8 cellular contexts compared by ENCODE assay signal in genomic region chr11:64762277-64762915, GRCh38. TPM values are rescaled to one million over a fixed set of nuclear protein-coding genes. Genes with fewer than 3 reads are reported as not detected.
DNase-seq lines count a peak whose midpoint lies in the region; ATAC-seq, FAIRE-seq and TF ChIP-seq lines count a peak whose summit lies in the region.

No MANE protein-coding gene starts in this region.

- FAIRE-seq in A549 (lab: Jason Lieb, UNC): no peak

- H3K4me1 ChIP-seq in A549: peaks cover 5% of the 10 kb centered on the region; the same call in 1 of the 3 replicates
- H3K4me1 ChIP-seq in adrenal gland (replicated peaks in 1 of 2): peaks cover 27 to 66% of the 10 kb centered on the region in 2 donors

- H3K4me3 ChIP-seq in A549: no peak overlapping the region
- no peak overlapping the region for H3K4me3 ChIP-seq in adrenal gland

- H3K4me2 ChIP-seq in A549: no peak overlapping the region

- TF ChIP-seq RAD21 in A549 (conservative IDR thresholded peaks at IDR 0.05 in 1 of 2, IDR thresholded peaks at IDR 0.05 in 1 of 2): no peak

- TF ChIP-seq CTCF in A549 (IDR thresholded peaks at IDR 0.05) (no peak), GM20000 (IDR thresholded peaks at IDR 0.05; ENCODE audit: extremely low read depth, missing control alignments) (no peak), adrenal gland (IDR thresholded peaks at IDR 0.05) (no peak)

- ATAC-seq in A549: peak in 1 of 2 experiments; percentile 2; a peak in 1 of 6 replicates
- no peak for ATAC-seq in GM18909 (IDR thresholded peaks at IDR 0.05; ENCODE audit: poor library complexity, unreplicated experiment)
- ATAC-seq in HG02852 (IDR thresholded peaks at IDR 0.05; ENCODE audit: unreplicated experiment): no peak

- no peak for TF ChIP-seq EP300 in A549 (IDR thresholded peaks at IDR 0.05)

- TF ChIP-seq POLR2A in A549 (IDR thresholded peaks at IDR 0.05; ENCODE audit: low read length) (no peak), adrenal gland (IDR thresholded peaks at IDR 0.05) (no peak)

- H3K27ac ChIP-seq in A549 (no peak overlapping the region), adrenal gland (peak overlapping the region; percentile 14 to 87 (median 66))

- DNase-seq in A549 (ENCODE audit: low read depth in 1 of 2, low spot score in 1 of 2): no peak
- DNase-seq in GM20000 (ENCODE audit: low spot score): peak; percentile 30
- DNase-seq in adrenal gland: peak in 1 of 7 donors; percentile 33
- DNase-seq in mesenteric fat pad (ENCODE audit: low spot score): peak; percentile 68
- no peak for DNase-seq in SHP77 (lab: John Stamatoyannopoulos, UW)
- no peak for DNase-seq in SW 1271 (lab: John Stamatoyannopoulos, UW)

- H3K36me3 ChIP-seq in adrenal gland (replicated peaks in 1 of 2): peaks cover 0 to 46% of the 10 kb centered on the region in 2 donors

- POLR2A ChIA-PET in A549 (lab: Yijun Ruan, JAX): interaction anchor here (4.5 kb wide), 1 partner anchor 16 kb away, joined by 32 read pairs; the partner anchor contains the start of gene SF1

- H3K9me3 ChIP-seq in A549: no peaks in the 10 kb centered on the region
- no peaks in the 10 kb centered on the region for H3K9me3 ChIP-seq in adrenal gland (replicated peaks in 1 of 3)

- H3K27me3 ChIP-seq in adrenal gland: no peaks in the 10 kb centered on the region

- CTCF ChIA-PET in A549 (lab: Yijun Ruan, JAX): interaction anchor here (0.8 to 13.0 kb wide), 6 partner anchors 8 to 252 kb away, joined by 3 to 104 read pairs (median 14); partner anchors contain the start of genes ARL2, RASGRP2 and SF1

- WGBS in A549 (ENCODE audit: missing lambda C conversion rate): 80% methylated on average over 10 of the region's 10 CpGs
- 46 to 53% (median 48%) methylated on average over 10 of the region's 10 CpGs for WGBS in adrenal gland, 4 donors

- intact Hi-C loops in adrenal gland (cut with DNase I): no loop called here

TF ChIP-seq in A549, 52 proteins besides CTCF, POLR2A, EP300 and RAD21 (continues in another document):
- TF ChIP-seq HDAC2 (IDR thresholded peaks at IDR 0.05): no peak
- TF ChIP-seq BHLHE40 (IDR thresholded peaks at IDR 0.05; ENCODE audit: low read depth, low read length): no peak
- no peak for TF ChIP-seq CHD2 (IDR thresholded peaks at IDR 0.05; ENCODE audit: low read length, partially characterized antibody)
- peak; percentile 41; the same call in 1 of the 2 replicates for TF ChIP-seq PBX3 (IDR thresholded peaks at IDR 0.05)
- TF ChIP-seq HMGXB4 (CRISPR knock-in tag; IDR thresholded peaks at IDR 0.05; ENCODE audit: borderline replicate concordance): no peak
- TF ChIP-seq NPAS2 (CRISPR knock-in tag; IDR thresholded peaks at IDR 0.05; ENCODE audit: borderline replicate concordance): no peak
- TF ChIP-seq HOXA7 (CRISPR knock-in tag; IDR thresholded peaks at IDR 0.05): peak; percentile 47; the same call in 1 of the 2 replicates
- no peak for TF ChIP-seq FOSL2 (IDR thresholded peaks at IDR 0.05)
- TF ChIP-seq FOSL2 (CRISPR knock-in tag; IDR thresholded peaks at IDR 0.05): no peak
- no peak for TF ChIP-seq EHF (CRISPR knock-in tag; IDR thresholded peaks at IDR 0.05)
- no peak for TF ChIP-seq RFX5 (IDR thresholded peaks at IDR 0.05)
- no peak for TF ChIP-seq ELK1 (IDR thresholded peaks at IDR 0.05; ENCODE audit: low read depth, low read length)
- TF ChIP-seq MAZ (IDR thresholded peaks at IDR 0.05; ENCODE audit: borderline replicate concordance, low read depth, low read length): no peak
- peak; percentile 92; the same call in 1 of the 2 replicates for TF ChIP-seq POLR2AphosphoS2 (conservative IDR thresholded peaks at IDR 0.05; ENCODE audit: low read length)
- no peak for TF ChIP-seq GATA3 (IDR thresholded peaks at IDR 0.05; ENCODE audit: borderline replicate concordance)
- TF ChIP-seq HOXB13 (CRISPR knock-in tag; IDR thresholded peaks at IDR 0.05; ENCODE audit: low read depth): no peak
- TF ChIP-seq TFCP2L1 (CRISPR knock-in tag; IDR thresholded peaks at IDR 0.05): 0 out of 2 replicates have a peak, but pooled peaks have one; percentile 50

RNA-seq across cellular contexts. Expression of gene PYGM, which starts 2.6 kb away (rescaled TPM):
- polyA plus RNA-seq in A549 (2011; rRNA removed) (0.22 and 0.40 TPM in 2 replicates), A549 (2017; fragmentation: RNase III; extraction: RNeasy Plus Mini Kit Qiagen cat#74134 plus additional on column Dnase treatment) (0.23 to 0.51 TPM (median 0.39 TPM) in 3 replicates), adrenal gland (1 to 10 TPM; 2.4 to 5.1 (median 4.8) TPM)
- 0.26 and 0.32 TPM in 2 replicates for polyA plus RNA-seq in A549 (2012; cell fraction: cytosol; rRNA removed)
- polyA plus RNA-seq in A549 (2012; cell fraction: nucleus; rRNA removed): 1.3 TPM in 2 replicates
- 0.41 and 0.58 TPM in 2 replicates for polyA minus RNA-seq in A549 (2011; rRNA and poly(A)+ RNA removed)
- total RNA-seq in adrenal gland (10 to 100 TPM in 1 of 8 donors, 1 to 10 TPM in 7; 1.8 to 10.1 (median 3.8) TPM), mesenteric fat pad (1.8 TPM)

RNA-seq across cellular contexts. Expression of gene SF1, which starts 15.9 kb away (rescaled TPM):
- polyA plus RNA-seq in A549 (2011; rRNA removed) (88.8 and 104 TPM in 2 replicates), A549 (2017; fragmentation: RNase III; extraction: RNeasy Plus Mini Kit Qiagen cat#74134 plus additional on column Dnase treatment) (268 to 341 TPM (median 310 TPM) in 3 replicates), adrenal gland (100 to 1,000 TPM; 150 to 197 (median 178) TPM)
- polyA plus RNA-seq in A549 (2012; cell fraction: cytosol; rRNA removed): 88.5 and 106 TPM in 2 replicates
- 240 and 241 TPM in 2 replicates for polyA plus RNA-seq in A549 (2012; cell fraction: nucleus; rRNA removed)
- 87.7 and 103 TPM in 2 replicates for polyA minus RNA-seq in A549 (2011; rRNA and poly(A)+ RNA removed)
- total RNA-seq in adrenal gland (100 to 1,000 TPM; 109 to 395 (median 253) TPM), mesenteric fat pad (302 TPM)

RNA-seq across cellular contexts. Expression of gene RASGRP2, which starts 18.5 kb away (rescaled TPM):
- polyA plus RNA-seq in A549 (2011; rRNA removed): 0.88 and 0.95 TPM in 2 replicates
- polyA plus RNA-seq in A549 (2012; cell fraction: cytosol; rRNA removed): 1.3 and 1.8 TPM in 2 replicates
- polyA plus RNA-seq in A549 (2012; cell fraction: nucleus; rRNA removed): 2.3 and 3.0 TPM in 2 replicates
- polyA plus RNA-seq in A549 (2017; fragmentation: RNase III; extraction: RNeasy Plus Mini Kit Qiagen cat#74134 plus additional on column Dnase treatment): 0.89 to 1.1 TPM (median 0.94 TPM) in 3 replicates
- polyA minus RNA-seq in A549 (2011; rRNA and poly(A)+ RNA removed): 1.5 and 1.9 TPM in 2 replicates
- total RNA-seq in adrenal gland: 10 to 100 TPM in 5 of 8 donors, 1 to 10 TPM in 3; 3.6 to 23.9 (median 12.3) TPM
- 10 to 100 TPM in 2 of 3 donors, 1 to 10 TPM in 1; 5.4 to 81.9 (median 35.0) TPM for polyA plus RNA-seq in adrenal gland
- 22.0 TPM for total RNA-seq in mesenteric fat pad

RNA-seq across cellular contexts. Expression of gene NRXN2, which starts 39.4 kb away (rescaled TPM):
- polyA plus RNA-seq in A549 (2011; rRNA removed) (not detected in 2 replicates), A549 (2017; fragmentation: RNase III; extraction: RNeasy Plus Mini Kit Qiagen cat#74134 plus additional on column Dnase treatment) (0.04 to 0.17 TPM (median 0.07 TPM) in 3 replicates), adrenal gland (10 to 100 TPM in 1 of 3 donors, 1 to 10 TPM in 2; 3.3 to 13.6 (median 6.2) TPM)
- 0.06 and 0.11 TPM in 2 replicates for polyA plus RNA-seq in A549 (2012; cell fraction: cytosol; rRNA removed)
- polyA plus RNA-seq in A549 (2012; cell fraction: nucleus; rRNA removed): 0.01 and 0.02 TPM in 2 replicates
- polyA minus RNA-seq in A549 (2011; rRNA and poly(A)+ RNA removed): not detected in 2 replicates
- total RNA-seq in adrenal gland (10 to 100 TPM in 3 of 8 donors, 1 to 10 TPM in 5; 1.7 to 17.1 (median 4.3) TPM), mesenteric fat pad (8.8 TPM)

RNA-seq across cellular contexts. Expression of gene MAP4K2, which starts 40.6 kb away (rescaled TPM):
- 9.4 and 10.2 TPM in 2 replicates for polyA plus RNA-seq in A549 (2011; rRNA removed)
- polyA plus RNA-seq in A549 (2012; cell fraction: cytosol; rRNA removed): 13.1 and 13.5 TPM in 2 replicates
- 25.7 and 33.8 TPM in 2 replicates for polyA plus RNA-seq in A549 (2012; cell fraction: nucleus; rRNA removed)
- polyA plus RNA-seq in A549 (2017; fragmentation: RNase III; extraction: RNeasy Plus Mini Kit Qiagen cat#74134 plus additional on column Dnase treatment): 8.4 to 10.6 TPM (median 9.9 TPM) in 3 replicates
- polyA minus RNA-seq in A549 (2011; rRNA and poly(A)+ RNA removed): 11.3 and 17.7 TPM in 2 replicates
- 10 to 100 TPM; 12.9 to 34.8 (median 19.0) TPM for total RNA-seq in adrenal gland
- 10 to 100 TPM in 2 of 3 donors, 1 to 10 TPM in 1; 6.4 to 57.7 (median 27.7) TPM for polyA plus RNA-seq in adrenal gland
- 18.2 TPM for total RNA-seq in mesenteric fat pad

Comparison
In these comparisons a context has a peak if more than half of its experiments do, and no peak if none do; other contexts are left out.
1. DNase-seq: peak in GM20000 (single experiment) and mesenteric fat pad (single experiment); none in A549 (0 of 2), SHP77 (0 of 2) and SW 1271 (0 of 2).
2. H3K27ac ChIP-seq: peak in adrenal gland (5 of 5); none in A549 (0 of 2).